Comparison of ENCODE assay signal across 17 cellular contexts in the genomic region with DNA sequence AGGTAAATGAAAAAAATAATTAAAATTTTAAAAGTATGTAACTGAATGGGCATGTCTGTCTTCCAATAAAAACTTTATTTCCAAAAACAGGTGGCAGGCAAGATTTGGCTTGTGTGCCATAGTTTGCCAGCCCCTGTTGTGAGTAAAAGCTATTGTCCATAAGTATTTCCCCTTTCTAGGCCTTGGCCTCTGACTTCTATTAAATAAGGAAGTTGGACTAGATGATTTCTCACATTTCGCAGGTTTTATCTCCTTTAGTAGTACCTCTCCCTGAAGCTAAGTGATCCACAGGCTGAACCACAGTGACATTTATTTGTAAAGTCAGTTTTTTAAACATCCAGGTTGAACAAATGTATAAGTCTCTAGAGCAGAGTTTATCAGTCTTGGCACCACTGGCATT.
"Had no signal": no experiment of that assay in that cellular context is flagged by ENCODE, and none has a peak within 500 bp of the region (broad histone marks: within the 10 kb centered on the region; RNA-seq: fewer than 3 reads in every experiment).

No MANE protein-coding gene starts in this region.

- ATAC-seq: activated CD8-positive, alpha-beta memory T cell treated with anti-CD3 and anti-CD28 coated beads, Interleukin-2, amount 10 ng/mL, durations not matched to agents 7 days and 5 days; effector memory CD8-positive, alpha-beta T cell; right lobe of liver; stimulated activated naive CD8-positive, alpha-beta T cell treated with anti-CD3 and anti-CD28 coated beads, Interleukin-15, Interleukin-2, amounts not matched to agents 100 U/mL and 50 U/mL, for 24 hours had no signal

- H3K4me3 ChIP-seq: ascending aorta, breast epithelium, right lobe of liver, suprapubic skin, upper lobe of left lung had no signal

- H3K9me3 ChIP-seq: ascending aorta, breast epithelium, right lobe of liver, suprapubic skin, upper lobe of left lung had no signal

- H3K27ac ChIP-seq: ascending aorta, breast epithelium, epithelial cell of prostate, right lobe of liver, suprapubic skin, upper lobe of left lung, VCaP had no signal

- H3K36me3 ChIP-seq: ascending aorta, breast epithelium, right lobe of liver, suprapubic skin had no signal

- DNase-seq: activated CD4-positive, alpha-beta memory T cell treated with anti-CD3 and anti-CD28 coated beads for 36 hours; activated CD4-positive, alpha-beta T cell treated with anti-CD3 and anti-CD28 coated beads for 1 hour; activated CD8-positive, alpha-beta memory T cell treated with anti-CD3 and anti-CD28 coated beads, Interleukin-2, amount 10 ng/mL, durations not matched to agents 7 days and 5 days; activated naive CD4-positive, alpha-beta T cell treated with anti-CD3 and anti-CD28 coated beads, Interleukin-2, amount 10 ng/mL, durations not matched to agents 7 days and 5 days; activated T-cell treated with anti-CD3 and anti-CD28 coated beads, Interleukin-2, amount 50 U/mL, for 24 hours; effector memory CD8-positive, alpha-beta T cell; head of caudate nucleus; nephron progenitor cell; occipital lobe; right lobe of liver; stimulated activated naive CD8-positive, alpha-beta T cell treated with anti-CD3 and anti-CD28 coated beads, Interleukin-15, Interleukin-2, amounts not matched to agents 100 U/mL and 50 U/mL, for 24 hours; upper lobe of left lung had no signal

- H3K27me3 ChIP-seq: ascending aorta, breast epithelium, right lobe of liver, suprapubic skin, upper lobe of left lung had no signal
